ENCODE assay signal across 9 cellular contexts in genomic region chr18:64322189-64322588, GRCh38.
"Had no signal": no experiment of that assay in that cellular context is flagged by ENCODE, and none has a peak within 500 bp of the region (broad histone marks: within the 10 kb centered on the region; RNA-seq: fewer than 3 reads in every experiment).

No MANE protein-coding gene starts in this region.

- H3K9me3 ChIP-seq: HAP-1 had no signal

- DNase-seq: GM23248, GOT3, H7, HFFc6, IMR-90, KG1 had no signal

- H3K27ac Mint-ChIP-seq: HFFc6 had no signal

- ATAC-seq: HCT116, K562 had no signal

- H3K27ac ChIP-seq: GM23248 had no signal

- H3K9ac ChIP-seq: GM23248 had no signal

- H2AFZ ChIP-seq: GM23248 had no signal

- H3K4me3 ChIP-seq: GM23248, HAP-1, K562 had no signal

- H3K4me3 Mint-ChIP-seq: HFFc6 had no signal

- H3K36me3 ChIP-seq: HAP-1 had no signal
